20 cellular contexts compared by ENCODE assay signal in genomic region chr3:52860424-52860768, GRCh38. TPM values are rescaled to one million over a fixed set of nuclear protein-coding genes. Genes with fewer than 3 reads are reported as not detected.
"Had no signal": no experiment of that assay in that cellular context is flagged by ENCODE, and none has a peak within 500 bp of the region (broad histone marks: within the 10 kb centered on the region; RNA-seq: fewer than 3 reads in every experiment).

No MANE protein-coding gene starts in this region.

- H3K4me3 Mint-ChIP-seq: activated CD8-positive, alpha-beta T cell treated with anti-CD3 and anti-CD28 coated beads for 36 hours; activated naive CD4-positive, alpha-beta T cell treated with anti-CD3 and anti-CD28 coated beads, Interleukin-2, amount 50 U/mL, for 24 hours; activated T-cell treated with anti-CD3 and anti-CD28 coated beads, Interleukin-2, amount 50 U/mL, for 24 hours; immature natural killer cell; natural killer cell had no signal

- ATAC-seq: activated CD8-positive, alpha-beta T cell treated with anti-CD3 and anti-CD28 coated beads for 36 hours; gastroesophageal sphincter; lower lobe of right lung had no signal

- H3K36me3 ChIP-seq: adrenal gland, breast epithelium had no signal

- H3K27me3 ChIP-seq: adrenal gland, breast epithelium, esophagus muscularis mucosa, gastroesophageal sphincter, heart right ventricle, upper lobe of left lung had no signal

- H3K27me3 Mint-ChIP-seq: activated CD8-positive, alpha-beta T cell treated with anti-CD3 and anti-CD28 coated beads for 36 hours; activated naive CD4-positive, alpha-beta T cell treated with anti-CD3 and anti-CD28 coated beads, Interleukin-2, amount 50 U/mL, for 24 hours; activated T-cell treated with anti-CD3 and anti-CD28 coated beads, Interleukin-2, amount 50 U/mL, for 24 hours had no signal

- H3K27ac Mint-ChIP-seq: activated CD8-positive, alpha-beta T cell treated with anti-CD3 and anti-CD28 coated beads for 36 hours; activated naive CD4-positive, alpha-beta T cell treated with anti-CD3 and anti-CD28 coated beads, Interleukin-2, amount 50 U/mL, for 24 hours; activated T-cell treated with anti-CD3 and anti-CD28 coated beads, Interleukin-2, amount 50 U/mL, for 24 hours; natural killer cell had no signal

- H3K36me3 Mint-ChIP-seq: natural killer cell had no signal

- H3K27ac ChIP-seq: adrenal gland, breast epithelium, esophagus muscularis mucosa, gastroesophageal sphincter, heart right ventricle, lower lobe of right lung, thoracic aorta, upper lobe of left lung had no signal

- H3K4me3 ChIP-seq: adrenal gland, breast epithelium, esophagus muscularis mucosa, gastroesophageal sphincter, heart right ventricle, lower lobe of right lung, thoracic aorta, upper lobe of left lung had no signal

- H3K4me1 Mint-ChIP-seq: activated naive CD4-positive, alpha-beta T cell treated with anti-CD3 and anti-CD28 coated beads, Interleukin-2, amount 50 U/mL, for 24 hours had no signal

- DNase-seq: activated CD4-positive, alpha-beta T cell treated with anti-CD3 and anti-CD28 coated beads for 48 hours; activated CD4-positive, CD25-positive, alpha-beta regulatory T cell; activated CD8-positive, alpha-beta T cell treated with anti-CD3 and anti-CD28 coated beads for 36 hours; activated T-cell treated with anti-CD3 and anti-CD28 coated beads, Interleukin-2, amount 50 U/mL, for 24 hours; adrenal gland; dermis blood vessel endothelial cell; effector memory CD4-positive, alpha-beta T cell; heart right ventricle; immature natural killer cell; lower lobe of right lung; natural killer cell; T1000; upper lobe of left lung had no signal

- H3K4me1 ChIP-seq: breast epithelium, lower lobe of right lung, upper lobe of left lung had no signal

- H3K9me3 ChIP-seq: adrenal gland, breast epithelium, esophagus muscularis mucosa, gastroesophageal sphincter, lower lobe of right lung, thoracic aorta, upper lobe of left lung had no signal

- H3K9me3 Mint-ChIP-seq: activated naive CD4-positive, alpha-beta T cell treated with anti-CD3 and anti-CD28 coated beads, Interleukin-2, amount 50 U/mL, for 24 hours had no signal

RNA-seq across cellular contexts. Expression of gene MUSTN1, which starts 25.6 kb away (rescaled TPM):
- total RNA-seq: activated CD8-positive, alpha-beta T cell treated with anti-CD3 and anti-CD28 coated beads for 36 hours; astrocyte; dermis blood vessel endothelial cell; renal cortical epithelial cell had no signal
- polyA plus RNA-seq: immature natural killer cell had no signal
